31 cellular contexts compared by ENCODE assay signal in genomic region chr10:100740476-100741341, GRCh38. TPM values are rescaled to one million over a fixed set of nuclear protein-coding genes. Genes with fewer than 3 reads are reported as not detected.
DNase-seq lines count a peak whose midpoint lies in the region; TF ChIP-seq lines count a peak whose summit lies in the region.
"Had no signal": no experiment of that assay in that cellular context is flagged by ENCODE, and none has a peak within 500 bp of the region (broad histone marks: within the 10 kb centered on the region; RNA-seq: fewer than 3 reads in every experiment).

No MANE protein-coding gene starts in this region.

- H3K4me1 ChIP-seq in H9 (ENCODE audit: insufficient read depth, low read length): no peaks in the 10 kb centered on the region
- peaks cover 0 to 36% of the 10 kb centered on the region in 2 donors for H3K4me1 ChIP-seq in uterus

- no peak overlapping the region for H2BK5ac ChIP-seq in H9 (ENCODE audit: insufficient read length, low read length)

- H3K4me3 ChIP-seq in epithelial cell of proximal tubule (ENCODE audit: low read depth, low read length) (peak overlapping the region; percentile 84), uterus (no peak overlapping the region)
- H3K4me3 ChIP-seq: upper lobe of left lung had no signal

- WGBS in H9 (ENCODE audit: extremely low coverage, insufficient read length, low lambda C conversion rate): no CpG with 5 or more reads among the region's 16 CpGs

- H3K9ac ChIP-seq in H9 (ENCODE audit: extremely low read depth, insufficient read length, low read length): no peak overlapping the region

- no peak overlapping the region for H2AFZ ChIP-seq in H9 (ENCODE audit: low read length)

- H3K27ac ChIP-seq in H9 (ENCODE audit: insufficient read length, low read depth, low read length): no peak overlapping the region
- H3K27ac ChIP-seq in uterus: no peak overlapping the region
- H3K27ac ChIP-seq: upper lobe of left lung had no signal

- no peak overlapping the region for H3T11ph ChIP-seq in H9 (ENCODE audit: low read length)

- H3K18ac ChIP-seq in H9 (ENCODE audit: insufficient read length, low read depth, low read length): no peak overlapping the region

- H3K9me3 Mint-ChIP-seq in CD14-positive monocyte (peaks cover 0 to 20% (median 9%) of the 10 kb centered on the region in 7 donors), H9 (peaks cover 0 to 6% of the 10 kb centered on the region in 2 experiments; a peak in 3 of 5 replicates), nephron progenitor cell (no peaks in the 10 kb centered on the region)
- H3K9me3 Mint-ChIP-seq in activated T-cell treated with anti-CD3 and anti-CD28 coated beads, Interleukin-2, amount 50 U/mL, for 24 hours: no peaks in the 10 kb centered on the region
- H3K9me3 Mint-ChIP-seq: activated naive CD4-positive, alpha-beta T cell treated with anti-CD3 and anti-CD28 coated beads, Interleukin-2, amount 50 U/mL, for 24 hours; activated T-helper 2 cell treated with anti-CD3 and anti-CD28 coated beads, Interferon-gamma antibody, Interleukin-2, Interleukin-4, amounts not matched to agents 10 μg/mL and 5 μg/mL and 100 μg/mL, durations not matched to agents 14 hours and 24 hours and 36 hours; mesothelial cell of epicardium; T-helper 2 cell treated with Interferon-gamma antibody and Interleukin-4, amounts not matched to agents 5 μg/mL and 100 μg/mL, for 36 hours had no signal

- H3K27ac Mint-ChIP-seq in CD14-positive monocyte (peak overlapping the region in 1 of 7 donors; percentile 31), H9 (no peak overlapping the region; a peak in 1 of 7 replicates), nephron progenitor cell (peak overlapping the region; percentile 61)
- no peak overlapping the region for H3K27ac Mint-ChIP-seq in activated T-cell treated with anti-CD3 and anti-CD28 coated beads, Interleukin-2, amount 50 U/mL, for 24 hours
- H3K27ac Mint-ChIP-seq: activated CD8-positive, alpha-beta T cell treated with anti-CD3 and anti-CD28 coated beads, Interleukin-2, amount 10 ng/mL, durations not matched to agents 7 days and 5 days; activated naive CD4-positive, alpha-beta T cell treated with anti-CD3 and anti-CD28 coated beads, Interleukin-2, amount 50 U/mL, for 24 hours; activated T-helper 2 cell treated with anti-CD3 and anti-CD28 coated beads, Interferon-gamma antibody, Interleukin-2, Interleukin-4, amounts not matched to agents 10 μg/mL and 5 μg/mL and 100 μg/mL, durations not matched to agents 14 hours and 24 hours and 36 hours; mesothelial cell of epicardium; T-helper 2 cell treated with Interferon-gamma antibody and Interleukin-4, amounts not matched to agents 5 μg/mL and 100 μg/mL, for 36 hours had no signal

- H3K27me3 Mint-ChIP-seq in CD14-positive monocyte (ENCODE audit: low read depth in 3 of 3) (peaks cover 94 to 99% (median 96%) of the 10 kb centered on the region in 3 donors), H9 (ENCODE audit: low read depth) (peaks cover 100% of the 10 kb centered on the region), nephron progenitor cell (ENCODE audit: low read depth, poor library complexity) (peaks cover 79% of the 10 kb centered on the region)
- H3K27me3 Mint-ChIP-seq in activated T-cell treated with anti-CD3 and anti-CD28 coated beads, Interleukin-2, amount 50 U/mL, for 24 hours: peaks cover 95% of the 10 kb centered on the region

- no peak overlapping the region for H3K4ac ChIP-seq in H9 (ENCODE audit: low read depth, low read length)

- no peak overlapping the region for H2BK12ac ChIP-seq in H9 (ENCODE audit: insufficient read length, low read depth, low read length)

- H3K36me3 ChIP-seq in uterus: no peaks in the 10 kb centered on the region
- H3K36me3 ChIP-seq: upper lobe of left lung had no signal

- no peak overlapping the region for H3K23ac ChIP-seq in H9 (ENCODE audit: insufficient read length, low read depth, low read length)

- peaks cover 5% of the 10 kb centered on the region for H3K23me2 ChIP-seq in H9 (ENCODE audit: insufficient read length, low read depth, low read length, poor library complexity, severe bottlenecking)

- H4K20me1 ChIP-seq in H9 (ENCODE audit: control insufficient read depth, insufficient read depth, insufficient read length): no peaks in the 10 kb centered on the region

- H2AK5ac ChIP-seq in H9 (ENCODE audit: insufficient read length, low read length): no peak overlapping the region

- peaks cover 88% of the 10 kb centered on the region for H3K27me3 ChIP-seq in H9 (ENCODE audit: insufficient read depth, low read length)
- peaks cover 42 to 94% of the 10 kb centered on the region in 2 donors for H3K27me3 ChIP-seq in uterus

- H3K4me1 Mint-ChIP-seq in CD14-positive monocyte (peaks cover 18% of the 10 kb centered on the region), H9 (peaks cover 28 to 72% of the 10 kb centered on the region in 2 experiments), nephron progenitor cell (peaks cover 85% of the 10 kb centered on the region)
- peaks cover 37% of the 10 kb centered on the region for H3K4me1 Mint-ChIP-seq in activated T-cell treated with anti-CD3 and anti-CD28 coated beads, Interleukin-2, amount 50 U/mL, for 24 hours (ENCODE audit: low read depth)

- no peak overlapping the region for H2BK120ac ChIP-seq in H9 (ENCODE audit: low read depth, low read length, poor library complexity, severe bottlenecking)

- H3K4me2 ChIP-seq in H9 (ENCODE audit: insufficient read depth, insufficient read length, low read length): no peak overlapping the region

- no peak overlapping the region for H3K14ac ChIP-seq in H9 (ENCODE audit: insufficient read depth, low read length)

- H3K56ac ChIP-seq in H9 (ENCODE audit: insufficient read length, low read depth, low read length): no peak overlapping the region

- H3K9me3 ChIP-seq in H9 (ENCODE audit: control insufficient read depth, low read depth, low read length): no peaks in the 10 kb centered on the region
- H3K9me3 ChIP-seq in uterus: no peaks in the 10 kb centered on the region
- H3K9me3 ChIP-seq: upper lobe of left lung had no signal

- TF ChIP-seq CTCF in CD14-positive monocyte (IDR thresholded peaks at IDR 0.05) (no peak), H9 (conservative IDR thresholded peaks at IDR 0.05) (no peak), epithelial cell of proximal tubule (conservative IDR thresholded peaks at IDR 0.05; ENCODE audit: low read depth, low read length) (no peak), nephron progenitor cell (IDR thresholded peaks at IDR 0.05) (no peak), uterus (IDR thresholded peaks at IDR 0.05) (no peak)

- H4K5ac ChIP-seq in H9 (ENCODE audit: insufficient read length, low read depth, low read length): no peak overlapping the region

- H4K8ac ChIP-seq in H9 (replicated peaks; ENCODE audit: insufficient read length, low read depth, low read length): no peak overlapping the region

- H2BK15ac ChIP-seq in H9 (ENCODE audit: low read depth, low read length): no peak overlapping the region

- DNase-seq in CD14-positive monocyte (ENCODE audit: low spot score) (peak; percentile 1), H9 (peak; percentile 67), epithelial cell of proximal tubule (ENCODE audit: low read depth) (no peak), nephron progenitor cell (no peak), dermis blood vessel endothelial cell (no peak), uterus (no peak), LoVo (ENCODE audit: low spot score) (no peak)
- no peak for DNase-seq in activated T-cell treated with anti-CD3 and anti-CD28 coated beads, Interleukin-2, amount 50 U/mL, for 24 hours
- DNase-seq: activated CD4-positive, alpha-beta T cell treated with anti-CD3 and anti-CD28 coated beads for 1 hour; activated CD8-positive, alpha-beta T cell treated with anti-CD3 and anti-CD28 coated beads, Interleukin-2, amount 10 ng/mL, durations not matched to agents 7 days and 5 days; AML-193; amniotic stem cell; CD4-positive, alpha-beta memory T cell; hypothalamus; naive B cell; NCI-H1048; NCI-H1694 treated with DMSO at 0.1 percent for 48 hours; NCI-H446 treated with DMSO at 0.1 percent for 48 hours; NCI-H774; SHP77 treated with DMSO at 0.1 percent for 48 hours; stimulated activated naive CD4-positive, alpha-beta T cell had no signal

- H3K79me2 ChIP-seq in H9 (ENCODE audit: insufficient read depth, low read length): no peaks in the 10 kb centered on the region

- no peak for TF ChIP-seq POLR2A in uterus (IDR thresholded peaks at IDR 0.05)

- H3K4me3 Mint-ChIP-seq in CD14-positive monocyte: peak overlapping the region in 1 of 2 donors; percentile 78
- peak overlapping the region in 1 of 2 experiments; percentile 66; a peak in 3 of 5 replicates for H3K4me3 Mint-ChIP-seq in H9
- H3K4me3 Mint-ChIP-seq in nephron progenitor cell: peak overlapping the region; percentile 83
- H3K4me3 Mint-ChIP-seq in activated T-cell treated with anti-CD3 and anti-CD28 coated beads, Interleukin-2, amount 50 U/mL, for 24 hours: no peak overlapping the region
- H3K4me3 Mint-ChIP-seq: activated CD8-positive, alpha-beta T cell treated with anti-CD3 and anti-CD28 coated beads, Interleukin-2, amount 10 ng/mL, durations not matched to agents 7 days and 5 days; activated naive CD4-positive, alpha-beta T cell treated with anti-CD3 and anti-CD28 coated beads, Interleukin-2, amount 50 U/mL, for 24 hours; mesothelial cell of epicardium; T-helper 2 cell treated with Interferon-gamma antibody and Interleukin-4, amounts not matched to agents 5 μg/mL and 100 μg/mL, for 36 hours had no signal

- H3K36me3 Mint-ChIP-seq in CD14-positive monocyte (peaks cover 0 to 9% of the 10 kb centered on the region in 2 donors), H9 (ENCODE audit: insufficient read depth in 1 of 3, low read depth in 3 of 3) (no peaks in the 10 kb centered on the region; a peak in 1 of 7 replicates), nephron progenitor cell (ENCODE audit: low read depth) (no peaks in the 10 kb centered on the region)
- no peaks in the 10 kb centered on the region for H3K36me3 Mint-ChIP-seq in activated T-cell treated with anti-CD3 and anti-CD28 coated beads, Interleukin-2, amount 50 U/mL, for 24 hours (ENCODE audit: low read depth)
- H3K36me3 Mint-ChIP-seq: activated naive CD4-positive, alpha-beta T cell treated with anti-CD3 and anti-CD28 coated beads, Interleukin-2, amount 50 U/mL, for 24 hours; CD4-positive, alpha-beta memory T cell; mesothelial cell of epicardium; naive B cell had no signal

- intact Hi-C loops in CD14-positive monocyte (cut with micrococcal nuclease) (loop anchor here in 1 of 2 donors (10.0 kb wide), 1 partner anchor 76 kb away; no protein-coding TSS in a partner anchor), uterus (cut with DNase I; ENCODE audit: low total_unique reads) (no loop called here)

- no peak overlapping the region for H2BK20ac ChIP-seq in H9 (ENCODE audit: low read depth, low read length, poor library complexity, severe bottlenecking)

- H4K91ac ChIP-seq in H9 (ENCODE audit: insufficient read length, low read depth, low read length): no peak overlapping the region

- H3K79me1 ChIP-seq in H9 (ENCODE audit: insufficient read depth, low read depth, low read length, poor library complexity, severe bottlenecking): no peaks in the 10 kb centered on the region

RNA-seq across cellular contexts. Expression of gene PAX2, which starts 4.7 kb away (rescaled TPM):
- polyA plus RNA-seq in CD14-positive monocyte: not detected
- total RNA-seq in H9 (2021): not detected in 2 replicates
- 7.5 and 20.2 TPM in 2 replicates for total RNA-seq in epithelial cell of proximal tubule
- 0.14 and 0.51 TPM in 2 replicates for total RNA-seq in dermis blood vessel endothelial cell
- total RNA-seq in uterus: 10 to 100 TPM in 2 of 4 donors, under 1 TPM in 1, not detected in 1; 0.64 to 39.7 (median 21.3) TPM
- total RNA-seq: activated CD8-positive, alpha-beta T cell treated with anti-CD3 and anti-CD28 coated beads, Interleukin-2, amount 10 ng/mL, durations not matched to agents 7 days and 5 days; CD4-positive, alpha-beta memory T cell; Daoy; liver; mesothelial cell of epicardium; omental fat pad; pulmonary artery endothelial cell; skeletal muscle tissue had no signal
- polyA plus RNA-seq: CD4-positive, alpha-beta memory T cell; liver had no signal

Comparison
In these comparisons a context has a peak if more than half of its experiments do, and no peak if none do; other contexts are left out.
1. DNase-seq: peak in CD14-positive monocyte (single experiment) and H9 (single experiment); none in epithelial cell of proximal tubule (single experiment), nephron progenitor cell (single experiment), dermis blood vessel endothelial cell (single experiment), uterus (0 of 2), activated T-cell treated with anti-CD3 and anti-CD28 coated beads, Interleukin-2, amount 50 U/mL, for 24 hours (single experiment) and LoVo (single experiment).